ENCODE assay signal across 1 cellular context in the genomic region with DNA sequence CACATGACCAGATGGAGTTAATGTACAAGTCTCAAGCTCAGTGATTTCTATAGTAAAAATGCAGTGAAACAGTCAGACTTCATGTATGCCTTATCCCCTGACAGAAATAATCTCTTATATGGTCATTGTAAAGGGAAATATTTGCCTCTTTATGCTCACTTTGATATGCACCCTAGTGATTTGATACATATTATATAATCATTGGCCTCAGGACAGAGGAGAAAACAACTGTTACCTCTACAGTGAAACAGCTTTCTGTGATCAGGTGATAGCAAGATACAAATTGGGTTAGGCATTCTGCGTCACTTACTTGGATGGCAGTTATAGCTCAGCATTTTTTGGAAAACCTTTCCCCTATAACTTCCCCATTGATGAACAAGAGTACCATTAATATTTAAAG.
TF ChIP-seq lines count a peak whose summit lies in the region.

No MANE protein-coding gene starts in this region.

TF ChIP-seq in SK-N-SH treated with all-trans-retinoic acid at 6 μM for 48 hours, 23 proteins besides CTCF, POLR2A, EP300 and RAD21 (continued from another document):
- TF ChIP-seq, protein P1, sequence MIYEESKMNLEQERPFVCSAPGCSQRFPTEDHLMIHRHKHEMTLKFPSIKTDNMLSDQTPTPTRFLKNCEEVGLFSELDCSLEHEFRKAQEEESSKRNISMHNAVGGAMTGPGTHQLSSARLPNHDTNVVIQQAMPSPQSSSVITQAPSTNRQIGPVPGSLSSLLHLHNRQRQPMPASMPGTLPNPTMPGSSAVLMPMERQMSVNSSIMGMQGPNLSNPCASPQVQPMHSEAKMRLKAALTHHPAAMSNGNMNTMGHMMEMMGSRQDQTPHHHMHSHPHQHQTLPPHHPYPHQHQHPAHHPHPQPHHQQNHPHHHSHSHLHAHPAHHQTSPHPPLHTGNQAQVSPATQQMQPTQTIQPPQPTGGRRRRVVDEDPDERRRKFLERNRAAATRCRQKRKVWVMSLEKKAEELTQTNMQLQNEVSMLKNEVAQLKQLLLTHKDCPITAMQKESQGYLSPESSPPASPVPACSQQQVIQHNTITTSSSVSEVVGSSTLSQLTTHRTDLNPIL (CRISPR knock-in tag; IDR thresholded peaks at IDR 0.05; ENCODE audit: low read depth) = no peak
- no peak for TF ChIP-seq PPARA (CRISPR knock-in tag; IDR thresholded peaks at IDR 0.05; ENCODE audit: borderline replicate concordance)
- TF ChIP-seq, protein P2, sequence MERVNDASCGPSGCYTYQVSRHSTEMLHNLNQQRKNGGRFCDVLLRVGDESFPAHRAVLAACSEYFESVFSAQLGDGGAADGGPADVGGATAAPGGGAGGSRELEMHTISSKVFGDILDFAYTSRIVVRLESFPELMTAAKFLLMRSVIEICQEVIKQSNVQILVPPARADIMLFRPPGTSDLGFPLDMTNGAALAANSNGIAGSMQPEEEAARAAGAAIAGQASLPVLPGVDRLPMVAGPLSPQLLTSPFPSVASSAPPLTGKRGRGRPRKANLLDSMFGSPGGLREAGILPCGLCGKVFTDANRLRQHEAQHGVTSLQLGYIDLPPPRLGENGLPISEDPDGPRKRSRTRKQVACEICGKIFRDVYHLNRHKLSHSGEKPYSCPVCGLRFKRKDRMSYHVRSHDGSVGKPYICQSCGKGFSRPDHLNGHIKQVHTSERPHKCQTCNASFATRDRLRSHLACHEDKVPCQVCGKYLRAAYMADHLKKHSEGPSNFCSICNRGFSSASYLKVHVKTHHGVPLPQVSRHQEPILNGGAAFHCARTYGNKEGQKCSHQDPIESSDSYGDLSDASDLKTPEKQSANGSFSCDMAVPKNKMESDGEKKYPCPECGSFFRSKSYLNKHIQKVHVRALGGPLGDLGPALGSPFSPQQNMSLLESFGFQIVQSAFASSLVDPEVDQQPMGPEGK (CRISPR knock-in tag; IDR thresholded peaks at IDR 0.05; ENCODE audit: borderline replicate concordance) = no peak
- no peak for TF ChIP-seq ZC3H10 (CRISPR knock-in tag; IDR thresholded peaks at IDR 0.05)
- TF ChIP-seq ARNTL (CRISPR knock-in tag; IDR thresholded peaks at IDR 0.05; ENCODE audit: borderline replicate concordance, low read depth) = no peak
- TF ChIP-seq ZNF8 (CRISPR knock-in tag; IDR thresholded peaks at IDR 0.05) = no peak
- TF ChIP-seq RARB (CRISPR knock-in tag; IDR thresholded peaks at IDR 0.05) = no peak
- no peak for TF ChIP-seq ZFP30 (CRISPR knock-in tag; IDR thresholded peaks at IDR 0.05)
- TF ChIP-seq ZFP3 (CRISPR knock-in tag; IDR thresholded peaks at IDR 0.05) = no peak
- no peak for TF ChIP-seq TOX (CRISPR knock-in tag; IDR thresholded peaks at IDR 0.05; ENCODE audit: borderline replicate concordance)
- no peak for TF ChIP-seq GLIS3 (CRISPR knock-in tag; IDR thresholded peaks at IDR 0.05)
- TF ChIP-seq ZNF70 (CRISPR knock-in tag; IDR thresholded peaks at IDR 0.05) = no peak
- no peak for TF ChIP-seq BACH2 (CRISPR knock-in tag; IDR thresholded peaks at IDR 0.05; ENCODE audit: borderline replicate concordance)
- TF ChIP-seq, protein P3, sequence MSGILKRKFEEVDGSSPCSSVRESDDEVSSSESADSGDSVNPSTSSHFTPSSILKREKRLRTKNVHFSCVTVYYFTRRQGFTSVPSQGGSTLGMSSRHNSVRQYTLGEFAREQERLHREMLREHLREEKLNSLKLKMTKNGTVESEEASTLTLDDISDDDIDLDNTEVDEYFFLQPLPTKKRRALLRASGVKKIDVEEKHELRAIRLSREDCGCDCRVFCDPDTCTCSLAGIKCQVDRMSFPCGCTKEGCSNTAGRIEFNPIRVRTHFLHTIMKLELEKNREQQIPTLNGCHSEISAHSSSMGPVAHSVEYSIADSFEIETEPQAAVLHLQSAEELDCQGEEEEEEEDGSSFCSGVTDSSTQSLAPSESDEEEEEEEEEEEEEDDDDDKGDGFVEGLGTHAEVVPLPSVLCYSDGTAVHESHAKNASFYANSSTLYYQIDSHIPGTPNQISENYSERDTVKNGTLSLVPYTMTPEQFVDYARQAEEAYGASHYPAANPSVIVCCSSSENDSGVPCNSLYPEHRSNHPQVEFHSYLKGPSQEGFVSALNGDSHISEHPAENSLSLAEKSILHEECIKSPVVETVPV (CRISPR knock-in tag; IDR thresholded peaks at IDR 0.05) = no peak
- TF ChIP-seq OSR1 (CRISPR knock-in tag; IDR thresholded peaks at IDR 0.05) = no peak
- TF ChIP-seq CSDC2 (CRISPR knock-in tag; IDR thresholded peaks at IDR 0.05) = no peak
- TF ChIP-seq ZNF565 (CRISPR knock-in tag; conservative IDR thresholded peaks at IDR 0.05; ENCODE audit: low read depth) = no peak
- TF ChIP-seq, protein P4, sequence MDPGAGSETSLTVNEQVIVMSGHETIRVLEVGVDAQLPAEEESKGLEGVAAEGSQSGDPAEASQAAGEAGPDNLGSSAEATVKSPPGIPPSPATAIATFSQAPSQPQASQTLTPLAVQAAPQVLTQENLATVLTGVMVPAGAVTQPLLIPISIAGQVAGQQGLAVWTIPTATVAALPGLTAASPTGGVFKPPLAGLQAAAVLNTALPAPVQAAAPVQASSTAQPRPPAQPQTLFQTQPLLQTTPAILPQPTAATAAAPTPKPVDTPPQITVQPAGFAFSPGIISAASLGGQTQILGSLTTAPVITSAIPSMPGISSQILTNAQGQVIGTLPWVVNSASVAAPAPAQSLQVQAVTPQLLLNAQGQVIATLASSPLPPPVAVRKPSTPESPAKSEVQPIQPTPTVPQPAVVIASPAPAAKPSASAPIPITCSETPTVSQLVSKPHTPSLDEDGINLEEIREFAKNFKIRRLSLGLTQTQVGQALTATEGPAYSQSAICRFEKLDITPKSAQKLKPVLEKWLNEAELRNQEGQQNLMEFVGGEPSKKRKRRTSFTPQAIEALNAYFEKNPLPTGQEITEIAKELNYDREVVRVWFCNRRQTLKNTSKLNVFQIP (CRISPR knock-in tag; IDR thresholded peaks at IDR 0.05; ENCODE audit: borderline replicate concordance, low read depth) = no peak
- no peak for TF ChIP-seq ISL1 (CRISPR knock-in tag; IDR thresholded peaks at IDR 0.05)
